13 cellular contexts compared by ENCODE assay signal in genomic region chr7:96344236-96344635, GRCh38.
"Had no signal": no experiment of that assay in that cellular context is flagged by ENCODE, and none has a peak within 500 bp of the region (broad histone marks: within the 10 kb centered on the region; RNA-seq: fewer than 3 reads in every experiment).

No MANE protein-coding gene starts in this region.

- H3K9me3 ChIP-seq: gastrocnemius medialis, upper lobe of right lung had no signal

- H3K4me1 ChIP-seq: gastrocnemius medialis, upper lobe of right lung had no signal

- H3K36me3 ChIP-seq: gastrocnemius medialis, upper lobe of right lung had no signal

- ATAC-seq: activated CD4-positive, CD25-positive, alpha-beta regulatory T cell treated with anti-CD3 and anti-CD28 coated beads, Interleukin-2, amount 50 U/mL, for 24 hours; gastrocnemius medialis; left ventricle myocardium superior; upper lobe of right lung had no signal

- H3K27me3 ChIP-seq: gastrocnemius medialis, upper lobe of right lung had no signal

- DNase-seq: activated CD8-positive, alpha-beta memory T cell treated with anti-CD3 and anti-CD28 coated beads for 24 hours; activated CD8-positive, alpha-beta memory T cell treated with anti-CD3 and anti-CD28 coated beads, Interleukin-2, amount 50 U/mL, for 48 hours; activated gamma-delta T cell; amniotic stem cell; effector CD4-positive, alpha-beta T cell; gastrocnemius medialis; head of caudate nucleus; kidney glomerular epithelial cell; left ventricle myocardium superior; stimulated activated CD4-positive, alpha-beta T cell treated with anti-CD3 and anti-CD28 coated beads, Interleukin-2, amount 100 ng/mL, for 24 hours; T1000; upper lobe of right lung had no signal

- H3K4me3 ChIP-seq: gastrocnemius medialis, upper lobe of right lung had no signal
